23 cellular contexts compared by ENCODE assay signal in genomic region chr4:1210971-1211370, GRCh38. TPM values are rescaled to one million over a fixed set of nuclear protein-coding genes. Genes with fewer than 3 reads are reported as not detected.
A peak's percentile ranks its signal among the peaks of the same experiment; 100 is the strongest.
DNase-seq lines count a peak whose midpoint lies in the region; ATAC-seq, FAIRE-seq and TF ChIP-seq lines count a peak whose summit lies in the region.
"Had no signal": no experiment of that assay in that cellular context is flagged by ENCODE, and none has a peak within 500 bp of the region (broad histone marks: within the 10 kb centered on the region; RNA-seq: fewer than 3 reads in every experiment).

No MANE protein-coding gene starts in this region.

- no peak overlapping the region for H3K4me3 ChIP-seq in right lobe of liver
- no peak overlapping the region for H3K4me3 ChIP-seq in sigmoid colon
- H3K4me3 ChIP-seq in mammary epithelial cell (replicated peaks in 1 of 3; ENCODE audit: insufficient read depth in 1 of 3, low read depth in 2 of 3, low read length in 3 of 3): no peak overlapping the region
- H3K4me3 ChIP-seq in Karpas-422 (ENCODE audit: low read length): no peak overlapping the region
- H3K4me3 ChIP-seq: gastrocnemius medialis had no signal

- no peak overlapping the region for H3K4me3 Mint-ChIP-seq in chondrocyte (ENCODE audit: unreplicated experiment)
- H3K4me3 Mint-ChIP-seq: activated CD4-positive, alpha-beta memory T cell treated with anti-CD3 and anti-CD28 coated beads, Interleukin-2, amount 10 ng/mL, durations not matched to agents 7 days and 5 days; activated naive CD8-positive, alpha-beta T cell treated with anti-CD3 and anti-CD28 coated beads for 36 hours; H9; IgD-negative memory B cell; naive thymus-derived CD8-positive, alpha-beta T cell had no signal

- WGBS in right lobe of liver (ENCODE audit: insufficient coverage, low coverage, low lambda C conversion rate, missing lambda C conversion rate): no CpG with 5 or more reads among the region's 10 CpGs
- WGBS in sigmoid colon, 2 donors: 83 to 87% methylated on average over 10 of the region's 10 CpGs
- WGBS in mammary epithelial cell (ENCODE audit: low coverage, missing lambda C conversion rate): 91% methylated on average over 7 of the region's 10 CpGs

- H3K27ac Mint-ChIP-seq in chondrocyte (ENCODE audit: unreplicated experiment): peak overlapping the region; percentile 45
- H3K27ac Mint-ChIP-seq: activated CD4-positive, alpha-beta memory T cell treated with anti-CD3 and anti-CD28 coated beads, Interleukin-2, amount 10 ng/mL, durations not matched to agents 7 days and 5 days; activated naive CD8-positive, alpha-beta T cell treated with anti-CD3 and anti-CD28 coated beads for 36 hours; H9; IgD-negative memory B cell had no signal

- H3K36me3 ChIP-seq in right lobe of liver (peaks cover 0 to 53% (median 21%) of the 10 kb centered on the region in 4 donors), sigmoid colon (peaks cover 30 to 39% (median 34%) of the 10 kb centered on the region in 4 donors), mammary epithelial cell (ENCODE audit: insufficient read depth, low read length) (peaks cover 13% of the 10 kb centered on the region), Karpas-422 (ENCODE audit: insufficient read depth, low read length) (no peaks in the 10 kb centered on the region)

- H3K36me3 Mint-ChIP-seq in chondrocyte (ENCODE audit: low read depth): peaks cover 4% of the 10 kb centered on the region

- no peak for ATAC-seq in right lobe of liver
- ATAC-seq: gastrocnemius medialis; naive thymus-derived CD8-positive, alpha-beta T cell had no signal

- no peaks in the 10 kb centered on the region for H3K27me3 Mint-ChIP-seq in chondrocyte (ENCODE audit: low read depth)
- H3K27me3 Mint-ChIP-seq: activated CD4-positive, alpha-beta memory T cell treated with anti-CD3 and anti-CD28 coated beads, Interleukin-2, amount 10 ng/mL, durations not matched to agents 7 days and 5 days; activated naive CD8-positive, alpha-beta T cell treated with anti-CD3 and anti-CD28 coated beads for 36 hours; IgD-negative memory B cell; naive thymus-derived CD8-positive, alpha-beta T cell had no signal

- H4K20me1 ChIP-seq in mammary epithelial cell (ENCODE audit: insufficient read depth, low read length) (peaks cover 2% of the 10 kb centered on the region), Karpas-422 (ENCODE audit: insufficient read depth, low read depth, low read length) (peaks cover 22% of the 10 kb centered on the region; the same call in 1 of the 2 replicates)

- no peak overlapping the region for H2AFZ ChIP-seq in mammary epithelial cell (ENCODE audit: low read depth, low read length)
- no peak overlapping the region for H2AFZ ChIP-seq in Karpas-422 (ENCODE audit: low read length)

- H3K9me3 Mint-ChIP-seq in chondrocyte (ENCODE audit: low read depth): no peaks in the 10 kb centered on the region
- H3K9me3 Mint-ChIP-seq: activated CD4-positive, alpha-beta memory T cell treated with anti-CD3 and anti-CD28 coated beads, Interleukin-2, amount 10 ng/mL, durations not matched to agents 7 days and 5 days; activated naive CD8-positive, alpha-beta T cell treated with anti-CD3 and anti-CD28 coated beads for 36 hours; H9; IgD-negative memory B cell; naive thymus-derived CD8-positive, alpha-beta T cell had no signal

- TF ChIP-seq CTCF in chondrocyte (IDR thresholded peaks at IDR 0.05): no peak
- TF ChIP-seq CTCF in right lobe of liver (IDR thresholded peaks at IDR 0.05): no peak
- no peak for TF ChIP-seq CTCF in sigmoid colon (IDR thresholded peaks at IDR 0.05)
- no peak for TF ChIP-seq CTCF in mammary epithelial cell (conservative IDR thresholded peaks at IDR 0.05 in 1 of 2, IDR thresholded peaks at IDR 0.05 in 1 of 2; ENCODE audit: extremely low read depth in 1 of 2, insufficient read depth in 1 of 2, low read depth in 1 of 2, low read length in 2 of 2)

- no peak for TF ChIP-seq EP300 in sigmoid colon (IDR thresholded peaks at IDR 0.05)

- H3K4me2 ChIP-seq in mammary epithelial cell (ENCODE audit: insufficient read depth, low read depth, low read length) (no peak overlapping the region), Karpas-422 (ENCODE audit: low read depth, low read length, poor library complexity, severe bottlenecking) (no peak overlapping the region)

- in situ Hi-C loops in G401 (cut with HindIII; ENCODE audit: low sequenced_read_pairs) (no loop called here), mammary epithelial cell (cut with MboI; ENCODE audit: low sequenced_read_pairs in 2 of 2) (no loop called here)

- DNase-seq in G401 (ENCODE audit: low spot score) (peak; percentile 27), chondrocyte (ENCODE audit: low spot score) (peak; percentile 79), right lobe of liver (peak; percentile 14 to 52 (median 38)), sigmoid colon (peak; percentile 72), RCC 7860 (ENCODE audit: low spot score) (no peak), mammary epithelial cell (no peak), Karpas-422 (no peak), NCI-H1092 (lab: John Stamatoyannopoulos, UW) (no peak)
- DNase-seq: activated CD4-positive, alpha-beta memory T cell treated with anti-CD3 and anti-CD28 coated beads, Interleukin-2, amount 10 ng/mL, durations not matched to agents 7 days and 5 days; activated naive CD8-positive, alpha-beta T cell treated with anti-CD3 and anti-CD28 coated beads for 36 hours; activated T-cell treated with anti-CD3 and anti-CD28 coated beads, Interleukin-2, amount 50 U/mL, for 48 hours; brain microvascular endothelial cell; dermis blood vessel endothelial cell; gastrocnemius medialis; H9; MV-4-11; NCI-H2029; NCI-H510A treated with DMSO at 0.1 percent for 48 hours; stimulated activated naive CD4-positive, alpha-beta T cell had no signal

- CTCF ChIA-PET in mammary epithelial cell (lab: Charles Lee; ENCODE audit: low non-redundant PET): interaction anchor here (0.6 kb wide), 1 partner anchor 384 kb away, joined by 11 read pairs; no protein-coding TSS in a partner anchor

- H3K79me2 ChIP-seq in mammary epithelial cell (ENCODE audit: insufficient read depth, low read length) (no peaks in the 10 kb centered on the region), Karpas-422 (ENCODE audit: low read length) (0 out of 2 replicates have a peak, but pooled peaks cover 5% of the 10 kb centered on the region)

- H3K4me1 ChIP-seq in right lobe of liver (peaks cover 0 to 13% (median 4%) of the 10 kb centered on the region in 4 donors), sigmoid colon (peaks cover 0 to 67% (median 63%) of the 10 kb centered on the region in 4 donors), mammary epithelial cell (ENCODE audit: insufficient read depth, low read length) (no peaks in the 10 kb centered on the region), Karpas-422 (ENCODE audit: low read length) (peaks cover 19% of the 10 kb centered on the region)

- dilution Hi-C loops in mammary epithelial cell (cut with HindIII; ENCODE audit: low sequenced_read_pairs): no loop called here

- no peaks in the 10 kb centered on the region for H3K27me3 ChIP-seq in right lobe of liver
- no peaks in the 10 kb centered on the region for H3K27me3 ChIP-seq in sigmoid colon
- no peaks in the 10 kb centered on the region for H3K27me3 ChIP-seq in mammary epithelial cell (ENCODE audit: insufficient read depth, low read length)
- no peaks in the 10 kb centered on the region for H3K27me3 ChIP-seq in Karpas-422 (ENCODE audit: low read length)
- H3K27me3 ChIP-seq: brain microvascular endothelial cell, gastrocnemius medialis had no signal

- intact Hi-C loops in right lobe of liver (cut with DNase I) (no loop called here), sigmoid colon (cut with DNase I) (no loop called here), mammary epithelial cell (cut with micrococcal nuclease) (no loop called here)

- no peak for FAIRE-seq in RCC 7860 (lab: Jason Lieb, UNC)
- FAIRE-seq: urothelium cell line had no signal

- H3K9ac ChIP-seq in mammary epithelial cell (ENCODE audit: insufficient read depth, low read length) (no peak overlapping the region), Karpas-422 (ENCODE audit: low read length) (no peak overlapping the region)

- peaks cover 41% of the 10 kb centered on the region for H3K4me1 Mint-ChIP-seq in chondrocyte (ENCODE audit: low read depth)
- H3K4me1 Mint-ChIP-seq: H9 had no signal

- H3K9me3 ChIP-seq in right lobe of liver (no peaks in the 10 kb centered on the region), sigmoid colon (no peaks in the 10 kb centered on the region), mammary epithelial cell (replicated peaks; ENCODE audit: insufficient read depth, low read length) (no peaks in the 10 kb centered on the region), Karpas-422 (ENCODE audit: low read length) (no peaks in the 10 kb centered on the region)
- H3K9me3 ChIP-seq: gastrocnemius medialis had no signal

- H3K27ac ChIP-seq in right lobe of liver (no peak overlapping the region), sigmoid colon (peak overlapping the region in 3 of 4 donors; percentile 68 to 79 (median 78)), mammary epithelial cell (ENCODE audit: insufficient read depth, low read depth, low read length) (no peak overlapping the region), Karpas-422 (ENCODE audit: low read length) (no peak overlapping the region)
- H3K27ac ChIP-seq: brain microvascular endothelial cell, epithelial cell of prostate had no signal

- no peaks in the 10 kb centered on the region for H3K9me2 ChIP-seq in Karpas-422 (replicated peaks; ENCODE audit: insufficient read depth, low read length)

- no peak for TF ChIP-seq POLR2A in right lobe of liver (IDR thresholded peaks at IDR 0.05)
- no peak for TF ChIP-seq POLR2A in sigmoid colon (IDR thresholded peaks at IDR 0.05)

- BruUV-seq in mammary epithelial cell (replicated peaks; lab: Mats Ljungman, UMichigan): no TSS peak

RNA-seq across cellular contexts. Expression of gene CTBP1, which starts 38.0 kb away (rescaled TPM):
- 265 and 287 TPM in 2 replicates for total RNA-seq in G401 (2014; rRNA removed; shearing (Covaris generic))
- 147 to 175 TPM (median 151 TPM) in 3 replicates for total RNA-seq in chondrocyte
- 10 to 100 TPM; 74.8 to 85.5 (median 79.4) TPM for total RNA-seq in right lobe of liver
- total RNA-seq in sigmoid colon: 100 to 1,000 TPM in 3 of 4 donors, 10 to 100 TPM in 1; 98.9 to 160 (median 129) TPM
- polyA plus RNA-seq in sigmoid colon: 100 to 1,000 TPM in 1 of 3 donors, 10 to 100 TPM in 2; 67.9 to 162 (median 71.4) TPM
- total RNA-seq in mammary epithelial cell: 100 to 1,000 TPM; 127 to 237 TPM
- polyA plus RNA-seq in mammary epithelial cell: 83.3 TPM
- polyA minus RNA-seq in mammary epithelial cell: 32.7 TPM
- total RNA-seq in Karpas-422 (2014; rRNA removed; shearing (Covaris generic); ENCODE audit: low replicate concordance): 86.9 and 184 TPM in 2 replicates

RNA-seq across cellular contexts. Expression of gene SPON2, which starts 38.6 kb away (rescaled TPM):
- total RNA-seq in G401 (2014; rRNA removed; shearing (Covaris generic)): 3.2 TPM in 1 of 2 replicates, not detected in the other
- 158 to 184 TPM (median 162 TPM) in 3 replicates for total RNA-seq in chondrocyte
- 100 to 1,000 TPM in 3 of 6 experiments, 10 to 100 TPM in 3; 41.9 to 138 (median 99.9) TPM for total RNA-seq in right lobe of liver
- 100 to 1,000 TPM in 1 of 4 donors, 10 to 100 TPM in 3; 33.6 to 165 (median 79.8) TPM for total RNA-seq in sigmoid colon
- polyA plus RNA-seq in sigmoid colon: 10 to 100 TPM in 2 of 3 donors, 1 to 10 TPM in 1; 8.6 to 33.6 (median 25.2) TPM
- 1 to 10 TPM in 1 of 2 donors, under 1 TPM in 1; 0.83 to 1.2 TPM for total RNA-seq in mammary epithelial cell
- polyA plus RNA-seq in mammary epithelial cell: 0.11 TPM
- polyA minus RNA-seq in mammary epithelial cell: not detected
- total RNA-seq in Karpas-422 (2014; rRNA removed; shearing (Covaris generic); ENCODE audit: low replicate concordance): 7.4 and 8.9 TPM in 2 replicates

Comparison
In these comparisons a context has a peak if more than half of its experiments do, and no peak if none do; other contexts are left out.
1. DNase-seq: peak in G401 (single experiment), chondrocyte (single experiment), right lobe of liver (3 of 3) and sigmoid colon (single experiment); none in RCC 7860 (single experiment), mammary epithelial cell (single experiment), Karpas-422 (single experiment) and NCI-H1092 (single experiment).
2. H3K27ac ChIP-seq: peak in sigmoid colon (3 of 4); none in right lobe of liver (0 of 3), mammary epithelial cell (single experiment) and Karpas-422 (single experiment).